Comparison of ENCODE assay signal across 9 cellular contexts in genomic region chr5:141507387-141508091, GRCh38. TPM values are rescaled to one million over a fixed set of nuclear protein-coding genes. Genes with fewer than 3 reads are reported as not detected.
DNase-seq lines count a peak whose midpoint lies in the region; ATAC-seq, FAIRE-seq and TF ChIP-seq lines count a peak whose summit lies in the region.
"Had no signal": no experiment of that assay in that cellular context is flagged by ENCODE, and none has a peak within 500 bp of the region (broad histone marks: within the 10 kb centered on the region; RNA-seq: fewer than 3 reads in every experiment).

No MANE protein-coding gene starts in this region.

- H3K9me3 ChIP-seq in SK-N-SH: no peaks in the 10 kb centered on the region
- H3K9me3 ChIP-seq in kidney (ENCODE audit: control insufficient read depth in 1 of 2, low read length in 2 of 2): no peaks in the 10 kb centered on the region
- H3K9me3 ChIP-seq in aorta (ENCODE audit: control insufficient read depth, low read length): no peaks in the 10 kb centered on the region
- no peaks in the 10 kb centered on the region for H3K9me3 ChIP-seq in CD8-positive, alpha-beta memory T cell (ENCODE audit: low read length)

- H3K4me1 ChIP-seq in SK-N-SH (ENCODE audit: control insufficient read depth in 1 of 2, insufficient read depth in 2 of 2, low read depth in 1 of 2, low read length in 1 of 2): peaks cover 40 to 41% of the 10 kb centered on the region in 2 experiments
- peaks cover 6% of the 10 kb centered on the region in 2 donors for H3K4me1 ChIP-seq in kidney (ENCODE audit: control insufficient read depth in 1 of 2, insufficient read depth in 1 of 2, low read depth in 1 of 2, low read length in 2 of 2)
- H3K4me1 ChIP-seq in aorta (ENCODE audit: control insufficient read depth in 1 of 2, insufficient read depth in 2 of 2, low read length in 2 of 2): no peaks in the 10 kb centered on the region
- peaks cover 3% of the 10 kb centered on the region for H3K4me1 ChIP-seq in CD8-positive, alpha-beta memory T cell (ENCODE audit: insufficient read depth, low read length)

- no peaks in the 10 kb centered on the region for H3K9me2 ChIP-seq in SK-N-SH

- TF ChIP-seq POLR2A in GM18505 (IDR thresholded peaks at IDR 0.05; ENCODE audit: borderline replicate concordance, extremely low read depth, insufficient read depth, insufficient read length): peak; percentile 45

- ATAC-seq in GM18505 (IDR thresholded peaks at IDR 0.05; ENCODE audit: unreplicated experiment) (peak; percentile 43), HG02870 (IDR thresholded peaks at IDR 0.05; ENCODE audit: unreplicated experiment) (peak; percentile 38), aorta (ENCODE audit: low FRiP score) (peak; percentile 40)
- no peak for ATAC-seq in activated CD4-positive, alpha-beta T cell treated with anti-CD3 and anti-CD28 coated beads for 36 hours
- no peak for ATAC-seq in activated naive CD8-positive, alpha-beta T cell treated with anti-CD3 and anti-CD28 coated beads, Interleukin-2, amount 50 U/mL, for 24 hours

- peaks cover 12% of the 10 kb centered on the region for H3K4me1 Mint-ChIP-seq in activated CD4-positive, alpha-beta T cell treated with anti-CD3 and anti-CD28 coated beads for 36 hours
- H3K4me1 Mint-ChIP-seq in CD8-positive, alpha-beta memory T cell: peaks cover 2 to 7% (median 3%) of the 10 kb centered on the region in 3 donors
- H3K4me1 Mint-ChIP-seq in activated naive CD8-positive, alpha-beta T cell treated with anti-CD3 and anti-CD28 coated beads, Interleukin-2, amount 50 U/mL, for 24 hours: peaks cover 16% of the 10 kb centered on the region

- POLR2A ChIA-PET in SK-N-SH (lab: Yijun Ruan, JAX): interaction anchor here (1.3 to 2.5 kb wide), 4 partner anchors 11 to 31 kb away, joined by 4 to 13 read pairs (median 6); partner anchors contain the start of gene PCDHGC3
- POLR2A ChIA-PET in activated CD4-positive, alpha-beta T cell treated with anti-CD3 and anti-CD28 coated beads for 36 hours (lab: Charles Lee): no interaction called here
- POLR2A ChIA-PET in CD8-positive, alpha-beta memory T cell (lab: Charles Lee): no interaction called here

- 0 out of 2 replicates have a peak, but pooled peaks have one; percentile 8 for TF ChIP-seq RAD21 in SK-N-SH (IDR thresholded peaks at IDR 0.05; ENCODE audit: low read length)

- no peaks in the 10 kb centered on the region for H3K36me3 Mint-ChIP-seq in activated CD4-positive, alpha-beta T cell treated with anti-CD3 and anti-CD28 coated beads for 36 hours (ENCODE audit: low read depth)
- no peaks in the 10 kb centered on the region for H3K36me3 Mint-ChIP-seq in CD8-positive, alpha-beta memory T cell
- H3K36me3 Mint-ChIP-seq in activated naive CD8-positive, alpha-beta T cell treated with anti-CD3 and anti-CD28 coated beads, Interleukin-2, amount 50 U/mL, for 24 hours (ENCODE audit: low read depth): no peaks in the 10 kb centered on the region

- H3K4me3 ChIP-seq in SK-N-SH (ENCODE audit: low read depth in 2 of 2, low read length in 1 of 2): 0 out of 4 replicates have a peak overlapping the region, but pooled peaks of 1 of the 2 experiments have one; percentile 57
- H3K4me3 ChIP-seq in kidney (ENCODE audit: low read length in 2 of 2): no peak overlapping the region
- H3K4me3 ChIP-seq in aorta (ENCODE audit: low read length in 2 of 2): no peak overlapping the region
- H3K4me3 ChIP-seq in CD8-positive, alpha-beta memory T cell (ENCODE audit: low read length): no peak overlapping the region

- DNase-seq in SK-N-SH: peak; percentile 66
- DNase-seq in kidney: peak; percentile 90
- DNase-seq in aorta: peak in 1 of 2 donors; percentile 68
- DNase-seq in activated CD4-positive, alpha-beta T cell treated with anti-CD3 and anti-CD28 coated beads for 36 hours: no peak
- DNase-seq in CD8-positive, alpha-beta memory T cell: no peak
- DNase-seq in activated naive CD8-positive, alpha-beta T cell treated with anti-CD3 and anti-CD28 coated beads, Interleukin-2, amount 50 U/mL, for 24 hours: no peak

- H3F3A ChIP-seq in SK-N-SH (replicated peaks; ENCODE audit: insufficient read depth): peaks cover 45% of the 10 kb centered on the region

- TF ChIP-seq EP300 in SK-N-SH (IDR thresholded peaks at IDR 0.05; ENCODE audit: borderline replicate concordance in 1 of 2, low read depth in 1 of 2, low read length in 1 of 2): 0 out of 4 replicates have a peak, but pooled peaks of 1 of the 2 experiments have one; percentile 4

- H3K27me3 ChIP-seq in SK-N-SH (ENCODE audit: insufficient read depth) (no peaks in the 10 kb centered on the region), aorta (ENCODE audit: control insufficient read depth in 1 of 2, insufficient read depth in 2 of 2, low read length in 1 of 2) (no peaks in the 10 kb centered on the region)
- no peaks in the 10 kb centered on the region for H3K27me3 ChIP-seq in CD8-positive, alpha-beta memory T cell (ENCODE audit: insufficient read depth, low read length, poor library complexity, severe bottlenecking)

- FAIRE-seq in kidney (lab: Jason Lieb, UNC): no peak

- H3K4me3 Mint-ChIP-seq in activated CD4-positive, alpha-beta T cell treated with anti-CD3 and anti-CD28 coated beads for 36 hours: no peak overlapping the region
- no peak overlapping the region for H3K4me3 Mint-ChIP-seq in CD8-positive, alpha-beta memory T cell
- H3K4me3 Mint-ChIP-seq in activated naive CD8-positive, alpha-beta T cell treated with anti-CD3 and anti-CD28 coated beads, Interleukin-2, amount 50 U/mL, for 24 hours: no peak overlapping the region

- intact Hi-C loops in kidney (cut with DNase I) (no loop called here), aorta (cut with DNase I) (loop anchor here in 1 of 2 donors (2.0 kb wide), 1 partner anchor 51 kb away; no protein-coding TSS in a partner anchor)
- intact Hi-C loops in activated CD4-positive, alpha-beta T cell treated with anti-CD3 and anti-CD28 coated beads for 36 hours (cut with DNase I, micrococcal nuclease): no loop called here

- 54% methylated on average over 7 of the region's 11 CpGs for WGBS in SK-N-SH (ENCODE audit: low lambda C conversion rate)
- 21% methylated on average over 11 of the region's 11 CpGs for WGBS in aorta, 2 donors

- H3K27me3 Mint-ChIP-seq in activated CD4-positive, alpha-beta T cell treated with anti-CD3 and anti-CD28 coated beads for 36 hours: no peaks in the 10 kb centered on the region
- no peaks in the 10 kb centered on the region for H3K27me3 Mint-ChIP-seq in CD8-positive, alpha-beta memory T cell
- peaks cover 3% of the 10 kb centered on the region for H3K27me3 Mint-ChIP-seq in activated naive CD8-positive, alpha-beta T cell treated with anti-CD3 and anti-CD28 coated beads, Interleukin-2, amount 50 U/mL, for 24 hours

- TF ChIP-seq CTCF in SK-N-SH (IDR thresholded peaks at IDR 0.05): no peak
- no peak for TF ChIP-seq CTCF in kidney (IDR thresholded peaks at IDR 0.05; ENCODE audit: borderline replicate concordance, extremely low read depth, insufficient read depth)

- peak overlapping the region; percentile 82 for H3K4me2 ChIP-seq in SK-N-SH

- H3K9me3 Mint-ChIP-seq in activated CD4-positive, alpha-beta T cell treated with anti-CD3 and anti-CD28 coated beads for 36 hours (ENCODE audit: low read depth): no peaks in the 10 kb centered on the region
- H3K9me3 Mint-ChIP-seq in CD8-positive, alpha-beta memory T cell: no peaks in the 10 kb centered on the region
- no peaks in the 10 kb centered on the region for H3K9me3 Mint-ChIP-seq in activated naive CD8-positive, alpha-beta T cell treated with anti-CD3 and anti-CD28 coated beads, Interleukin-2, amount 50 U/mL, for 24 hours

- H3K27ac Mint-ChIP-seq in activated CD4-positive, alpha-beta T cell treated with anti-CD3 and anti-CD28 coated beads for 36 hours: no peak overlapping the region
- peak overlapping the region in 2 of 8 donors; percentile 36 to 68 for H3K27ac Mint-ChIP-seq in CD8-positive, alpha-beta memory T cell
- H3K27ac Mint-ChIP-seq in activated naive CD8-positive, alpha-beta T cell treated with anti-CD3 and anti-CD28 coated beads, Interleukin-2, amount 50 U/mL, for 24 hours: no peak overlapping the region

- peaks cover 28 to 58% of the 10 kb centered on the region in 2 experiments for H3K36me3 ChIP-seq in SK-N-SH (replicated peaks in 1 of 2; ENCODE audit: control insufficient read depth in 1 of 2, insufficient read depth in 2 of 2, low read length in 1 of 2)
- no peaks in the 10 kb centered on the region for H3K36me3 ChIP-seq in kidney (ENCODE audit: control insufficient read depth in 1 of 2, insufficient read depth in 2 of 2, low read length in 2 of 2)
- no peaks in the 10 kb centered on the region for H3K36me3 ChIP-seq in aorta (ENCODE audit: control insufficient read depth in 1 of 2, insufficient read depth in 2 of 2, low read length in 1 of 2)
- no peaks in the 10 kb centered on the region for H3K36me3 ChIP-seq in CD8-positive, alpha-beta memory T cell (ENCODE audit: insufficient read depth, low read length)

- H3K79me2 ChIP-seq in SK-N-SH (ENCODE audit: insufficient read depth): peaks cover 25% of the 10 kb centered on the region

- H3K9ac ChIP-seq in SK-N-SH (peak overlapping the region; percentile 84), kidney (ENCODE audit: low read length in 2 of 2) (no peak overlapping the region)

- no peaks in the 10 kb centered on the region for H4K20me1 ChIP-seq in SK-N-SH (ENCODE audit: insufficient read depth)

- CTCF ChIA-PET in SK-N-SH (lab: Yijun Ruan, JAX): interaction anchor here (1.0 to 8.5 kb wide), 11 partner anchors 11 to 124 kb away, joined by 3 to 75 read pairs (median 7); partner anchors contain the start of genes PCDHGA7, PCDHGB7, PCDHGC3 and PCDHGC4
- CTCF ChIA-PET in activated CD4-positive, alpha-beta T cell treated with anti-CD3 and anti-CD28 coated beads for 36 hours (lab: Charles Lee): interaction anchor here (0.6 to 2.3 kb wide), 7 partner anchors 10 to 315 kb away, joined by 3 to 6 read pairs (median 4); partner anchors contain the start of gene PCDHB10
- CTCF ChIA-PET in CD8-positive, alpha-beta memory T cell (lab: Charles Lee): interaction anchor here (1.1 to 1.7 kb wide), 6 partner anchors 14 to 187 kb away, joined by 3 to 4 read pairs (median 3); partner anchors contain the start of genes PCDHGA10 and TAF7

- H3K27ac ChIP-seq in SK-N-SH (ENCODE audit: low read depth in 2 of 2, low read length in 1 of 2) (peak overlapping the region; percentile 98 to 99), kidney (ENCODE audit: low read depth in 2 of 2, low read length in 2 of 2) (peak overlapping the region; percentile 23 to 49), aorta (ENCODE audit: low read depth in 1 of 2, low read length in 2 of 2) (peak overlapping the region; percentile 74 to 96)
- no peak overlapping the region for H3K27ac ChIP-seq in CD8-positive, alpha-beta memory T cell (ENCODE audit: low read depth, low read length)

- H2AFZ ChIP-seq in SK-N-SH (ENCODE audit: low read depth): no peak overlapping the region

RNA-seq across cellular contexts. Expression of gene PCDHGC5, which starts 18.7 kb away (rescaled TPM):
- 1.9 and 2.0 TPM in 2 replicates for polyA plus RNA-seq in SK-N-SH (2012; rRNA removed)
- 0.99 and 1.3 TPM in 2 replicates for polyA plus RNA-seq in SK-N-SH (2012; cell fraction: cytosol; rRNA removed)
- polyA plus RNA-seq in SK-N-SH (2012; cell fraction: nucleus; rRNA removed): 7.5 and 8.1 TPM in 2 replicates
- total RNA-seq in kidney: 1.4 TPM
- polyA plus RNA-seq in kidney (ENCODE audit: insufficient read depth, low read depth, low replicate concordance): not detected
- total RNA-seq in aorta: 1 to 10 TPM; 2.8 to 6.3 TPM
- under 1 TPM; 0.25 to 0.84 TPM for polyA plus RNA-seq in aorta
- not detected for total RNA-seq in activated CD4-positive, alpha-beta T cell treated with anti-CD3 and anti-CD28 coated beads for 36 hours
- not detected for total RNA-seq in CD8-positive, alpha-beta memory T cell
- not detected for polyA plus RNA-seq in CD8-positive, alpha-beta memory T cell

RNA-seq across cellular contexts. Expression of gene PCDHGC4, which starts 22.7 kb away (rescaled TPM):
- polyA plus RNA-seq in SK-N-SH (2012; rRNA removed) (0.53 and 0.78 TPM in 2 replicates), kidney (ENCODE audit: insufficient read depth, low read depth, low replicate concordance) (not detected), aorta (under 1 TPM; 0.05 to 0.38 TPM)
- polyA plus RNA-seq in SK-N-SH (2012; cell fraction: cytosol; rRNA removed): 0.27 and 0.50 TPM in 2 replicates
- polyA plus RNA-seq in SK-N-SH (2012; cell fraction: nucleus; rRNA removed): 2.4 and 2.6 TPM in 2 replicates
- total RNA-seq in kidney (1.5 TPM), aorta (1 to 10 TPM; 2.8 to 6.1 TPM)
- total RNA-seq in activated CD4-positive, alpha-beta T cell treated with anti-CD3 and anti-CD28 coated beads for 36 hours: not detected
- total RNA-seq in CD8-positive, alpha-beta memory T cell: not detected
- polyA plus RNA-seq in CD8-positive, alpha-beta memory T cell: not detected
- total RNA-seq: SK-MEL-5 had no signal

RNA-seq across cellular contexts. Expression of gene PCDHGC3, which starts 31.8 kb away (rescaled TPM):
- polyA plus RNA-seq in SK-N-SH (2012; rRNA removed) (55.8 and 97.0 TPM in 2 replicates), kidney (ENCODE audit: insufficient read depth, low read depth, low replicate concordance) (41.0 TPM), aorta (10 to 100 TPM; 23.9 to 99.0 TPM)
- 63.1 and 99.3 TPM in 2 replicates for polyA plus RNA-seq in SK-N-SH (2012; cell fraction: cytosol; rRNA removed)
- polyA plus RNA-seq in SK-N-SH (2012; cell fraction: nucleus; rRNA removed): 87.3 and 94.5 TPM in 2 replicates
- total RNA-seq in kidney (51.5 TPM), aorta (100 to 1,000 TPM in 1 of 2 donors, 10 to 100 TPM in 1; 67.3 to 116 TPM)
- under 1 TPM; 0.16 to 0.34 TPM for total RNA-seq in activated CD4-positive, alpha-beta T cell treated with anti-CD3 and anti-CD28 coated beads for 36 hours
- under 1 TPM; 0.11 to 0.15 TPM for total RNA-seq in CD8-positive, alpha-beta memory T cell
- not detected for polyA plus RNA-seq in CD8-positive, alpha-beta memory T cell

Comparison
In these comparisons a context has a peak if more than half of its experiments do, and no peak if none do; other contexts are left out.
1. ATAC-seq: peak in GM18505 (single experiment), HG02870 (single experiment) and aorta (single experiment); none in activated CD4-positive, alpha-beta T cell treated with anti-CD3 and anti-CD28 coated beads for 36 hours (single experiment) and activated naive CD8-positive, alpha-beta T cell treated with anti-CD3 and anti-CD28 coated beads, Interleukin-2, amount 50 U/mL, for 24 hours (single experiment).
2. DNase-seq: peak in SK-N-SH (single experiment) and kidney (single experiment); none in activated CD4-positive, alpha-beta T cell treated with anti-CD3 and anti-CD28 coated beads for 36 hours (single experiment), CD8-positive, alpha-beta memory T cell (0 of 5) and activated naive CD8-positive, alpha-beta T cell treated with anti-CD3 and anti-CD28 coated beads, Interleukin-2, amount 50 U/mL, for 24 hours (single experiment).
3. RNA of gene PCDHGC3, which starts 31.8 kb away (total RNA-seq): 67.3 to 116 TPM in aorta and 51.5 TPM in kidney (single experiment); 0.16 to 0.34 TPM in activated CD4-positive, alpha-beta T cell treated with anti-CD3 and anti-CD28 coated beads for 36 hours and 0.11 to 0.15 TPM in CD8-positive, alpha-beta memory T cell; every median in the first group is over 10 times any median in the second.